ENCODE assay signal across 9 cellular contexts in genomic region chr19:4122480-4122879, GRCh38. TPM values are rescaled to one million over a fixed set of nuclear protein-coding genes. Genes with fewer than 3 reads are reported as not detected.
DNase-seq lines count a peak whose midpoint lies in the region; ATAC-seq and TF ChIP-seq lines count a peak whose summit lies in the region.
"Had no signal": no experiment of that assay in that cellular context is flagged by ENCODE, and none has a peak within 500 bp of the region (broad histone marks: within the 10 kb centered on the region; RNA-seq: fewer than 3 reads in every experiment).

No MANE protein-coding gene starts in this region.

- no peaks in the 10 kb centered on the region for H3K9me3 ChIP-seq in ectodermal cell (ENCODE audit: control insufficient read depth, low read length)
- H3K9me3 ChIP-seq in neural cell (ENCODE audit: low read length), result no peaks in the 10 kb centered on the region

- TF ChIP-seq POLR2A in NB4 (IDR thresholded peaks at IDR 0.05; ENCODE audit: extremely low read depth, insufficient read length), result no peak

- H3K27ac ChIP-seq in ectodermal cell (ENCODE audit: insufficient read depth, low read depth, low read length, poor library complexity, severe bottlenecking), result no peak overlapping the region
- H3K27ac ChIP-seq in neural cell (ENCODE audit: low read length), result no peak overlapping the region

- no peaks in the 10 kb centered on the region for H3K9me2 ChIP-seq in neural cell (ENCODE audit: insufficient read depth, low read length)

- H3K4me1 ChIP-seq in ectodermal cell (ENCODE audit: control insufficient read depth, insufficient read depth, low read length), result no peaks in the 10 kb centered on the region

- no peak for TF ChIP-seq EP300 in neural cell (conservative IDR thresholded peaks at IDR 0.05; ENCODE audit: poor library complexity, severe bottlenecking)

- H3K9me3 Mint-ChIP-seq in CD14-positive monocyte, result no peaks in the 10 kb centered on the region

- H2AFZ ChIP-seq in neural cell (ENCODE audit: low read depth, low read length), result no peak overlapping the region

- peaks cover 17% of the 10 kb centered on the region for H3K4me1 Mint-ChIP-seq in CD14-positive monocyte

- H3K36me3 Mint-ChIP-seq in CD14-positive monocyte, result peaks cover 14 to 20% of the 10 kb centered on the region in 2 donors

- no peak for TF ChIP-seq RAD21 in neural cell (conservative IDR thresholded peaks at IDR 0.05)

- DNase-seq in CD14-positive monocyte (ENCODE audit: low spot score) (no peak), NB4 (ENCODE audit: low read depth) (no peak), T-helper 9 cell (no peak), COLO668 (lab: John Stamatoyannopoulos, UW; ENCODE audit: unreplicated experiment) (no peak), NCI-H146 (lab: John Stamatoyannopoulos, UW) (no peak)
- DNase-seq: NCI-H226 had no signal

- H3K27me3 ChIP-seq in ectodermal cell (ENCODE audit: control insufficient read depth, insufficient read depth, low read length, poor library complexity, severe bottlenecking) (no peaks in the 10 kb centered on the region), neural cell (ENCODE audit: insufficient read depth, low read depth, low read length) (no peaks in the 10 kb centered on the region)

- H3F3A ChIP-seq in neural cell (ENCODE audit: insufficient read depth, low read length, poor library complexity, severe bottlenecking), result no peaks in the 10 kb centered on the region

- H3K4me2 ChIP-seq in neural cell (ENCODE audit: low read length), result peak overlapping the region; percentile 99

- WGBS in ectodermal cell, 2 experiments, result 82 to 85% methylated on average over 5 of the region's 5 CpGs

- H3K27ac Mint-ChIP-seq in CD14-positive monocyte, result peak overlapping the region in 5 of 7 donors; percentile 68 to 94 (median 91)

- H3K4me3 Mint-ChIP-seq in CD14-positive monocyte, result peak overlapping the region; percentile 89 to 90

- H3K9ac ChIP-seq in neural cell (ENCODE audit: low read length), result peak overlapping the region; percentile 89

- H3K79me2 ChIP-seq in neural cell (replicated peaks; ENCODE audit: insufficient read depth, low read length), result peaks cover 11% of the 10 kb centered on the region

- H3K4me3 ChIP-seq in NB4 (ENCODE audit: low read depth, low read length) (peak overlapping the region; percentile 67), ectodermal cell (ENCODE audit: insufficient read depth, low read depth, low read length) (peak overlapping the region; percentile 75), neural cell (ENCODE audit: low read length) (peak overlapping the region; percentile 76)

- H3K36me3 ChIP-seq in ectodermal cell (ENCODE audit: control insufficient read depth, insufficient read depth, low read length) (peaks cover 3% of the 10 kb centered on the region), neural cell (ENCODE audit: insufficient read depth, low read length) (no peaks in the 10 kb centered on the region)

- TF ChIP-seq CTCF in CD14-positive monocyte (IDR thresholded peaks at IDR 0.05) (no peak), NB4 (IDR thresholded peaks at IDR 0.05; ENCODE audit: low read depth, low read length) (no peak), neural cell (IDR thresholded peaks at IDR 0.05; ENCODE audit: poor library complexity, severe bottlenecking) (no peak)

- H3K27me3 Mint-ChIP-seq in CD14-positive monocyte (ENCODE audit: low read depth in 3 of 3), result peaks cover 0 to 3% (median 0%) of the 10 kb centered on the region in 3 donors

- intact Hi-C loops in CD14-positive monocyte (cut with micrococcal nuclease), result loop anchor here (5.0 to 10.0 kb wide), 2 partner anchors 55 to 118 kb away; partner anchors contain the start of genes PIAS4 (in 1 of the 2) and ZBTB7A (in 1 of the 2)

- ATAC-seq in HG03521 (IDR thresholded peaks at IDR 0.05; ENCODE audit: unreplicated experiment), result no peak

- H4K20me1 ChIP-seq in neural cell (ENCODE audit: insufficient read depth), result no peaks in the 10 kb centered on the region

TF ChIP-seq in neural cell, 6 proteins besides CTCF, POLR2A, EP300 and RAD21:
- TF ChIP-seq EZH2 (IDR thresholded peaks at IDR 0.05; ENCODE audit: borderline replicate concordance, insufficient read depth, low read length, poor library complexity, severe bottlenecking) (no peak), REST (IDR thresholded peaks at IDR 0.05; ENCODE audit: borderline replicate concordance) (no peak), SMC3 (conservative IDR thresholded peaks at IDR 0.05; ENCODE audit: poor library complexity) (no peak), TAF1 (IDR thresholded peaks at IDR 0.05; ENCODE audit: low read depth) (no peak), POLR2AphosphoS5 (IDR thresholded peaks at IDR 0.05) (no peak), MXI1 (conservative IDR thresholded peaks at IDR 0.05; ENCODE audit: poor library complexity, severe bottlenecking) (no peak)

RNA-seq across cellular contexts. Expression of gene MAP2K2, which starts 1.4 kb away (rescaled TPM):
- polyA plus RNA-seq in CD14-positive monocyte (10 to 100 TPM; 30.5 to 40.2 TPM), neural cell (95.5 and 102 TPM in 2 replicates)
- 202 TPM for polyA plus RNA-seq in ectodermal cell (2013, experiment 1 of 4)
- polyA plus RNA-seq in ectodermal cell (2013, experiment 2 of 4), result 207 TPM
- 161 TPM for polyA plus RNA-seq in ectodermal cell (2013, experiment 3 of 4)
- polyA plus RNA-seq in ectodermal cell (2013, experiment 4 of 4), result 157 TPM
- polyA minus RNA-seq in neural cell, result 103 and 117 TPM in 2 replicates

RNA-seq across cellular contexts. Expression of gene CREB3L3, which starts 31.0 kb away (rescaled TPM):
- polyA plus RNA-seq in CD14-positive monocyte (not detected), neural cell (not detected in 2 replicates)
- polyA plus RNA-seq in ectodermal cell (2013, experiment 1 of 4), result 0.39 TPM
- 0.37 TPM for polyA plus RNA-seq in ectodermal cell (2013, experiment 2 of 4)
- polyA plus RNA-seq in ectodermal cell (2013, experiment 3 of 4), result 0.37 TPM
- polyA plus RNA-seq in ectodermal cell (2013, experiment 4 of 4), result 0.45 TPM
- not detected in 2 replicates for polyA minus RNA-seq in neural cell

RNA-seq across cellular contexts. Expression of gene ZBTB7A, which starts 55.8 kb away (rescaled TPM):
- polyA plus RNA-seq in CD14-positive monocyte (10 to 100 TPM; 18.0 to 20.2 TPM), neural cell (1.7 and 2.5 TPM in 2 replicates)
- polyA plus RNA-seq in ectodermal cell (2013, experiment 1 of 4), result 8.4 TPM
- 7.6 TPM for polyA plus RNA-seq in ectodermal cell (2013, experiment 2 of 4)
- 7.8 TPM for polyA plus RNA-seq in ectodermal cell (2013, experiment 3 of 4)
- 8.3 TPM for polyA plus RNA-seq in ectodermal cell (2013, experiment 4 of 4)
- 5.3 and 7.5 TPM in 2 replicates for polyA minus RNA-seq in neural cell

RNA-seq across cellular contexts. Expression of gene SIRT6, which starts 59.9 kb away (rescaled TPM):
- polyA plus RNA-seq in CD14-positive monocyte (1 to 10 TPM in 1 of 2 donors, under 1 TPM in 1; 0.57 to 1.2 TPM), neural cell (42.7 and 42.8 TPM in 2 replicates)
- 26.0 TPM for polyA plus RNA-seq in ectodermal cell (2013, experiment 1 of 4)
- 26.6 TPM for polyA plus RNA-seq in ectodermal cell (2013, experiment 2 of 4)
- polyA plus RNA-seq in ectodermal cell (2013, experiment 3 of 4), result 22.0 TPM
- polyA plus RNA-seq in ectodermal cell (2013, experiment 4 of 4), result 22.5 TPM
- polyA minus RNA-seq in neural cell, result 25.6 and 32.9 TPM in 2 replicates
